Comparison of ENCODE assay signal across 21 cellular contexts in the genomic region with DNA sequence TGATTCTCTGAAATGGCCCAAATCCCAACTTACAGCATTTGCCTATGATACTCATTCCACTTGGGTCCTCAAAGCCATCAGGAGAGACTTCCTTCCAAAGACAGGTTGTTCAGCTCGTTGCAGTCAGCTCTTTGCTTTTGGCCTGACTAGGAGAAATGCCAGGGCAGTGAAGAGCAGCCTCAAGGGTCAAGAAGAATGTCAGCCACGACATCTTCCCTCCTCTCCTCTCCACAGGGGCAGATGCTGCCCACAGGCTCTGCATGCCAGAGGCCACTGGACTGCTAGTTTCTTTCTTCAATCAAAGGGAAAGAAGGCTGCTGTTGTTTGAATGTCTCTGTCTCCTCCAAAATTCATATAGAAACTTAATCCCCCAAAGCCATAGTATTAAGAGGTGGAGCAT.
"Had no signal": no experiment of that assay in that cellular context is flagged by ENCODE, and none has a peak within 500 bp of the region (broad histone marks: within the 10 kb centered on the region; RNA-seq: fewer than 3 reads in every experiment).

No MANE protein-coding gene starts in this region.

- H3K79me2 ChIP-seq: hepatocyte had no signal

- H3K4me1 ChIP-seq: vagina had no signal

- H3K9me3 ChIP-seq: gastroesophageal sphincter, heart left ventricle, pancreas, right atrium auricular region, stomach, thyroid gland, vagina had no signal

- H3K4me2 ChIP-seq: hepatocyte had no signal

- H3K4me3 ChIP-seq: dorsolateral prefrontal cortex, gastroesophageal sphincter, heart left ventricle, hepatocyte, lung, pancreas, right atrium auricular region, stomach, thyroid gland, vagina had no signal

- H3K27me3 ChIP-seq: dorsolateral prefrontal cortex, gastroesophageal sphincter, heart left ventricle, hepatocyte, pancreas, right atrium auricular region, stomach, thyroid gland, vagina had no signal

- H2AFZ ChIP-seq: hepatocyte had no signal

- H3K36me3 ChIP-seq: gastroesophageal sphincter, heart left ventricle, pancreas, right atrium auricular region, stomach, thyroid gland, vagina had no signal

- DNase-seq: cerebellar nuclear complex; dorsolateral prefrontal cortex; effector CD4-positive, alpha-beta T cell; endodermal cell; foreskin fibroblast; heart left ventricle; kidney; naive thymus-derived CD4-positive, alpha-beta T cell; occipital lobe; pancreas; stimulated activated CD4-positive, alpha-beta T cell treated with anti-CD3 and anti-CD28 coated beads, Interleukin-4, amount 100 ng/mL, for 4 hours; stimulated activated naive B cell treated with anti-CD40 and anti-IgM and Interleukin-4, amounts not matched to agents 10 μg/mL and 1 μg/mL and 100 μg/mL, for 72 hours; stomach; trophoblast cell had no signal

- H3K27ac ChIP-seq: epithelial cell of prostate, gastroesophageal sphincter, heart left ventricle, hepatocyte, pancreas, right atrium auricular region, stomach, thyroid gland, vagina had no signal
